Comparison of ENCODE assay signal across 8 cellular contexts in the genomic region with DNA sequence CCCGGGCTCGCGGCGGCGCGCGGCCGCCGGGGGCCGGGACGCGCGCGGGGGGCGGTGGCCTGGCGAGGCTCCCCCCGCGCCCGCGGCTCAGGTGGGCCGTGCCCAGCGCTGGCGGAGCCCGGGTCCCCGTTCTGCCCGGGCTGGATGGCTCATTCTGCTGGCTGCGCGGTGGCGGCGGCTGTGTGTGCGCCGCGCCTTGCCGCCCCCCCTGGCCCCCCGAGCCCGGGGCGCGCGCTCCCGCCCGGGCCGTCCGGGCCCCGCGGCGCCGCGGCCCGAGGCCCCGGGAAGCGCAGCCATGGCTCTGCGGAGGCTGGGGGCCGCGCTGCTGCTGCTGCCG. TPM values are rescaled to one million over a fixed set of nuclear protein-coding genes. Genes with fewer than 3 reads are reported as not detected.
A peak's percentile ranks its signal among the peaks of the same experiment; 100 is the strongest.
DNase-seq lines count a peak whose midpoint lies in the region; ATAC-seq and TF ChIP-seq lines count a peak whose summit lies in the region.

A gene (plus strand): TSS at position 152 of the 337 bp plus-strand sequence. CDS start 144 bp downstream, at position 296.

- intact Hi-C loops in activated T-helper 2 cell treated with anti-CD3 and anti-CD28 coated beads, Interferon-gamma antibody, Interleukin-2, Interleukin-4, amounts not matched to agents 10 μg/mL and 5 μg/mL and 100 μg/mL, durations not matched to agents 14 hours and 24 hours and 36 hours (cut with micrococcal nuclease) = no loop called here

- H3K27me3 ChIP-seq in MG63 = no peaks in the 10 kb centered on the region

- H3K9me3 Mint-ChIP-seq in activated T-helper 2 cell treated with anti-CD3 and anti-CD28 coated beads, Interferon-gamma antibody, Interleukin-2, Interleukin-4, amounts not matched to agents 10 μg/mL and 5 μg/mL and 100 μg/mL, durations not matched to agents 14 hours and 24 hours and 36 hours = no peaks in the 10 kb centered on the region
- H3K9me3 Mint-ChIP-seq in osteocyte (ENCODE audit: unreplicated experiment) = no peaks in the 10 kb centered on the region

- ATAC-seq in HG03565 (IDR thresholded peaks at IDR 0.05; ENCODE audit: unreplicated experiment) = no peak
- ATAC-seq in GM21526 (IDR thresholded peaks at IDR 0.05; ENCODE audit: low FRiP score, unreplicated experiment) = no peak

- H3K9me3 ChIP-seq in MG63 = no peaks in the 10 kb centered on the region

- peaks cover 49% of the 10 kb centered on the region for H3K27me3 Mint-ChIP-seq in activated T-helper 2 cell treated with anti-CD3 and anti-CD28 coated beads, Interferon-gamma antibody, Interleukin-2, Interleukin-4, amounts not matched to agents 10 μg/mL and 5 μg/mL and 100 μg/mL, durations not matched to agents 14 hours and 24 hours and 36 hours (ENCODE audit: low read depth)
- H3K27me3 Mint-ChIP-seq in osteocyte (ENCODE audit: unreplicated experiment) = no peaks in the 10 kb centered on the region

- H3K36me3 Mint-ChIP-seq in activated T-helper 2 cell treated with anti-CD3 and anti-CD28 coated beads, Interferon-gamma antibody, Interleukin-2, Interleukin-4, amounts not matched to agents 10 μg/mL and 5 μg/mL and 100 μg/mL, durations not matched to agents 14 hours and 24 hours and 36 hours (ENCODE audit: low read depth) = no peaks in the 10 kb centered on the region
- H3K36me3 Mint-ChIP-seq in osteocyte (ENCODE audit: unreplicated experiment) = no peaks in the 10 kb centered on the region

- TF ChIP-seq CTCF in osteocyte (IDR thresholded peaks at IDR 0.05) = no peak

- H3K4me1 Mint-ChIP-seq in activated T-helper 2 cell treated with anti-CD3 and anti-CD28 coated beads, Interferon-gamma antibody, Interleukin-2, Interleukin-4, amounts not matched to agents 10 μg/mL and 5 μg/mL and 100 μg/mL, durations not matched to agents 14 hours and 24 hours and 36 hours (ENCODE audit: low read depth) = peaks cover 3% of the 10 kb centered on the region
- peaks cover 21% of the 10 kb centered on the region for H3K4me1 Mint-ChIP-seq in osteocyte (ENCODE audit: unreplicated experiment)

- no peak within 1 kb of the TSS for H3K27ac Mint-ChIP-seq in activated T-helper 2 cell treated with anti-CD3 and anti-CD28 coated beads, Interferon-gamma antibody, Interleukin-2, Interleukin-4, amounts not matched to agents 10 μg/mL and 5 μg/mL and 100 μg/mL, durations not matched to agents 14 hours and 24 hours and 36 hours
- H3K27ac Mint-ChIP-seq in osteocyte (ENCODE audit: unreplicated experiment) = peak within 1 kb of the TSS; percentile 56

- DNase-seq in DMS53 (lab: John Stamatoyannopoulos, UW) (peak; percentile 82), DMS53 treated with DMSO at 0.1 percent for 48 hours (lab: John Stamatoyannopoulos, UW; ENCODE audit: unreplicated experiment) (no peak), MG63 (peak; percentile 61), glomerular endothelial cell (ENCODE audit: extremely low read depth, low read depth, low spot score) (no peak), osteocyte (ENCODE audit: extremely low spot score, unreplicated experiment) (no peak)
- no peak for DNase-seq in activated T-helper 2 cell treated with anti-CD3 and anti-CD28 coated beads, Interferon-gamma antibody, Interleukin-2, Interleukin-4, amounts not matched to agents 10 μg/mL and 5 μg/mL and 100 μg/mL, durations not matched to agents 14 hours and 24 hours and 36 hours (ENCODE audit: low spot score)

- no peaks in the 10 kb centered on the region for H3K36me3 ChIP-seq in MG63

- peak within 1 kb of the TSS; percentile 45 for H3K4me3 ChIP-seq in MG63

- H3K4me3 Mint-ChIP-seq in activated T-helper 2 cell treated with anti-CD3 and anti-CD28 coated beads, Interferon-gamma antibody, Interleukin-2, Interleukin-4, amounts not matched to agents 10 μg/mL and 5 μg/mL and 100 μg/mL, durations not matched to agents 14 hours and 24 hours and 36 hours (ENCODE audit: low read depth) = peak within 1 kb of the TSS; percentile 52
- peak within 1 kb of the TSS; percentile 76 for H3K4me3 Mint-ChIP-seq in osteocyte (ENCODE audit: unreplicated experiment)

RNA-seq across cellular contexts. Expression of the gene that starts here (rescaled TPM):
- 19.6 TPM in 2 replicates for total RNA-seq in MG63 (2014; rRNA removed; shearing (Covaris generic); ENCODE audit: low replicate concordance)
- total RNA-seq in activated T-helper 2 cell treated with anti-CD3 and anti-CD28 coated beads, Interferon-gamma antibody, Interleukin-2, Interleukin-4, amounts not matched to agents 10 μg/mL and 5 μg/mL and 100 μg/mL, durations not matched to agents 14 hours and 24 hours and 36 hours = not detected in 2 replicates
- total RNA-seq in glomerular endothelial cell (71.1 and 77.9 TPM in 2 replicates), osteocyte (32.5 and 33.6 TPM in 2 replicates)

Comparison
In these comparisons a context has a peak if more than half of its experiments do, and no peak if none do; other contexts are left out.
1. RNA of the gene that starts here (total RNA-seq): 71.1 to 77.9 TPM in glomerular endothelial cell, 32.5 to 33.6 TPM in osteocyte and 19.6 TPM in MG63; not detected in activated T-helper 2 cell treated with anti-CD3 and anti-CD28 coated beads, Interferon-gamma antibody, Interleukin-2, Interleukin-4, amounts not matched to agents 10 μg/mL and 5 μg/mL and 100 μg/mL, durations not matched to agents 14 hours and 24 hours and 36 hours; every median in the first group is over 10 times any median in the second.
2. DNase-seq: peak in DMS53 (single experiment) and MG63 (single experiment); none in DMS53 treated with DMSO at 0.1 percent for 48 hours (single experiment), activated T-helper 2 cell treated with anti-CD3 and anti-CD28 coated beads, Interferon-gamma antibody, Interleukin-2, Interleukin-4, amounts not matched to agents 10 μg/mL and 5 μg/mL and 100 μg/mL, durations not matched to agents 14 hours and 24 hours and 36 hours (single experiment), glomerular endothelial cell (single experiment) and osteocyte (single experiment).